7 cellular contexts compared by ENCODE assay signal in genomic region chr12:56721721-56722120, GRCh38. TPM values are rescaled to one million over a fixed set of nuclear protein-coding genes. Genes with fewer than 3 reads are reported as not detected.
DNase-seq lines count a peak whose midpoint lies in the region; ATAC-seq and TF ChIP-seq lines count a peak whose summit lies in the region.
"Had no signal": no experiment of that assay in that cellular context is flagged by ENCODE, and none has a peak within 500 bp of the region (broad histone marks: within the 10 kb centered on the region; RNA-seq: fewer than 3 reads in every experiment).

No MANE protein-coding gene starts in this region.

- H3K9ac ChIP-seq in endocrine pancreas (ENCODE audit: control insufficient read depth, insufficient read depth, low read length) (no peak overlapping the region), smooth muscle cell (ENCODE audit: low read depth) (peak overlapping the region; percentile 23)

- H3K27ac Mint-ChIP-seq in activated CD4-positive, alpha-beta T cell treated with anti-CD3 and anti-CD28 coated beads for 36 hours, result peak overlapping the region; percentile 85

- peaks cover 78% of the 10 kb centered on the region for H3K36me3 Mint-ChIP-seq in activated CD4-positive, alpha-beta T cell treated with anti-CD3 and anti-CD28 coated beads for 36 hours (ENCODE audit: low read depth)

- H3K27me3 Mint-ChIP-seq in activated CD4-positive, alpha-beta T cell treated with anti-CD3 and anti-CD28 coated beads for 36 hours, result no peaks in the 10 kb centered on the region

- H2AFZ ChIP-seq in smooth muscle cell (ENCODE audit: low read depth), result no peak overlapping the region

- POLR2A ChIA-PET in activated CD4-positive, alpha-beta T cell treated with anti-CD3 and anti-CD28 coated beads for 36 hours (lab: Charles Lee), result interaction anchor here (1.2 to 2.6 kb wide), 3 partner anchors 33 to 86 kb away, joined by 4 to 16 read pairs (median 8); partner anchors contain the start of gene PTGES3

- WGBS in smooth muscle cell (ENCODE audit: low lambda C conversion rate), result 78% methylated on average over 2 of the region's 2 CpGs

- no peaks in the 10 kb centered on the region for H3K9me3 Mint-ChIP-seq in activated CD4-positive, alpha-beta T cell treated with anti-CD3 and anti-CD28 coated beads for 36 hours (ENCODE audit: low read depth)

- DNase-seq in activated CD4-positive, alpha-beta T cell treated with anti-CD3 and anti-CD28 coated beads for 36 hours, result no peak
- no peak for DNase-seq in activated CD4-positive, alpha-beta T cell treated with anti-CD3 and anti-CD28 coated beads, Interleukin-2, amount 50 U/mL, for 48 hours
- DNase-seq in smooth muscle cell (lab: John Stamatoyannopoulos, UW; ENCODE audit: unreplicated experiment) (no peak), DMS53 (lab: John Stamatoyannopoulos, UW) (no peak), DMS79 (lab: John Stamatoyannopoulos, UW) (no peak)
- DNase-seq: NCI-H526 treated with DMSO at 0.1 percent for 48 hours had no signal

- H3K27me3 ChIP-seq in endocrine pancreas (ENCODE audit: control insufficient read depth, insufficient read depth, low read length) (no peaks in the 10 kb centered on the region), smooth muscle cell (ENCODE audit: low read depth) (no peaks in the 10 kb centered on the region)

- ATAC-seq in activated CD4-positive, alpha-beta T cell treated with anti-CD3 and anti-CD28 coated beads for 36 hours, result no peak

- H3K4me2 ChIP-seq in smooth muscle cell, result peak overlapping the region; percentile 95

- H3F3A ChIP-seq in smooth muscle cell (ENCODE audit: low read depth), result peaks cover 24% of the 10 kb centered on the region

- H3K27ac ChIP-seq in smooth muscle cell (ENCODE audit: low read depth), result peak overlapping the region; percentile 89

- H3K4me1 ChIP-seq in endocrine pancreas (ENCODE audit: control insufficient read depth, insufficient read depth, low read length) (peaks cover 15% of the 10 kb centered on the region), smooth muscle cell (ENCODE audit: low read depth) (peaks cover 49% of the 10 kb centered on the region)

- H3K36me3 ChIP-seq in endocrine pancreas (ENCODE audit: control insufficient read depth, insufficient read depth, low read length), result no peaks in the 10 kb centered on the region
- no peaks in the 10 kb centered on the region for H3K36me3 ChIP-seq in smooth muscle cell (ENCODE audit: low read depth)

- intact Hi-C loops in activated CD4-positive, alpha-beta T cell treated with anti-CD3 and anti-CD28 coated beads for 36 hours (cut with DNase I, micrococcal nuclease), result loop anchor here in 1 of 2 experiments (10.0 kb wide), 1 partner anchor 387 kb away; the partner anchor contains the start of genes IL23A and PAN2

- TF ChIP-seq CTCF in smooth muscle cell (IDR thresholded peaks at IDR 0.05; ENCODE audit: borderline replicate concordance, insufficient read depth, poor library complexity, severe bottlenecking), result no peak

- peaks cover 73% of the 10 kb centered on the region for H3K79me2 ChIP-seq in smooth muscle cell (ENCODE audit: low read depth)

- H4K20me1 ChIP-seq in smooth muscle cell (ENCODE audit: low read depth), result peaks cover 79% of the 10 kb centered on the region

- H3K4me1 Mint-ChIP-seq in activated CD4-positive, alpha-beta T cell treated with anti-CD3 and anti-CD28 coated beads for 36 hours, result peaks cover 65% of the 10 kb centered on the region

- peak overlapping the region; percentile 97 for H3K4me3 Mint-ChIP-seq in activated CD4-positive, alpha-beta T cell treated with anti-CD3 and anti-CD28 coated beads for 36 hours

- H3K4me3 ChIP-seq in endocrine pancreas (ENCODE audit: control insufficient read depth, insufficient read depth, low read length) (peak overlapping the region; percentile 20), smooth muscle cell (peak overlapping the region; percentile 83)

- CTCF ChIA-PET in activated CD4-positive, alpha-beta T cell treated with anti-CD3 and anti-CD28 coated beads for 36 hours (lab: Charles Lee), result interaction anchor here (0.6 to 1.3 kb wide), 4 partner anchors 13 to 33 kb away, joined by 3 to 4 read pairs (median 3); partner anchors contain the start of gene PTGES3

- no peaks in the 10 kb centered on the region for H3K9me3 ChIP-seq in endocrine pancreas (ENCODE audit: control insufficient read depth, low read length)
- H3K9me3 ChIP-seq in smooth muscle cell (replicated peaks; ENCODE audit: low read depth), result no peaks in the 10 kb centered on the region

RNA-seq across cellular contexts. Expression of gene NACA, which starts 3.4 kb away (rescaled TPM):
- total RNA-seq in activated CD4-positive, alpha-beta T cell treated with anti-CD3 and anti-CD28 coated beads for 36 hours, result 1,000 to 10,000 TPM; 1,215 to 1,231 TPM
- 906 and 1,062 TPM in 2 replicates for total RNA-seq in smooth muscle cell
- polyA plus RNA-seq in smooth muscle cell, result 625 and 713 TPM in 2 replicates

RNA-seq across cellular contexts. Expression of gene PRIM1, which starts 30.4 kb away (rescaled TPM):
- total RNA-seq in activated CD4-positive, alpha-beta T cell treated with anti-CD3 and anti-CD28 coated beads for 36 hours, result 10 to 100 TPM; 81.3 to 83.7 TPM
- 12.7 and 16.9 TPM in 2 replicates for total RNA-seq in smooth muscle cell
- polyA plus RNA-seq in smooth muscle cell, result 3.6 and 7.0 TPM in 2 replicates

RNA-seq across cellular contexts. Expression of gene PTGES3, which starts 33.6 kb away (rescaled TPM):
- 100 to 1,000 TPM; 284 to 386 TPM for total RNA-seq in activated CD4-positive, alpha-beta T cell treated with anti-CD3 and anti-CD28 coated beads for 36 hours
- total RNA-seq in smooth muscle cell, result 128 TPM in 2 replicates
- 160 and 165 TPM in 2 replicates for polyA plus RNA-seq in smooth muscle cell

RNA-seq across cellular contexts. Expression of gene HSD17B6, which starts 41.4 kb away (rescaled TPM):
- 1 to 10 TPM; 2.6 to 5.1 TPM for total RNA-seq in activated CD4-positive, alpha-beta T cell treated with anti-CD3 and anti-CD28 coated beads for 36 hours
- 8.9 and 14.8 TPM in 2 replicates for total RNA-seq in smooth muscle cell
- polyA plus RNA-seq in smooth muscle cell, result 12.9 and 14.1 TPM in 2 replicates
